In genomic region chr19:38917921-38918491, GRCh38 we compare ENCODE assay signal across 11 cellular contexts. TPM values are rescaled to one million over a fixed set of nuclear protein-coding genes. Genes with fewer than 3 reads are reported as not detected.
DNase-seq lines count a peak whose midpoint lies in the region; ATAC-seq, FAIRE-seq and TF ChIP-seq lines count a peak whose summit lies in the region.
"Had no signal": no experiment of that assay in that cellular context is flagged by ENCODE, and none has a peak within 500 bp of the region (broad histone marks: within the 10 kb centered on the region; RNA-seq: fewer than 3 reads in every experiment).

No MANE protein-coding gene starts in this region.

- no peak overlapping the region for H3K4me3 Mint-ChIP-seq in natural killer cell treated with Interleukin-12 subunit alpha and Interleukin-12 subunit beta and Interleukin-15 and Interleukin-18, amount 100 ng/mL, for 72 hours
- no peak overlapping the region for H3K4me3 Mint-ChIP-seq in natural killer cell
- no peak overlapping the region for H3K4me3 Mint-ChIP-seq in type B pancreatic cell
- H3K4me3 Mint-ChIP-seq in activated T-cell treated with anti-CD3 and anti-CD28 coated beads, Interleukin-2, amount 50 U/mL, for 4 hours: no peak overlapping the region
- H3K4me3 Mint-ChIP-seq: CD4-positive, alpha-beta T cell had no signal

- H3K4me1 Mint-ChIP-seq in natural killer cell treated with Interleukin-12 subunit alpha and Interleukin-12 subunit beta and Interleukin-15 and Interleukin-18, amount 100 ng/mL, for 72 hours (ENCODE audit: low read depth in 2 of 2): peaks cover 3% of the 10 kb centered on the region in 2 donors
- peaks cover 3 to 4% of the 10 kb centered on the region in 2 donors for H3K4me1 Mint-ChIP-seq in natural killer cell
- peaks cover 3% of the 10 kb centered on the region for H3K4me1 Mint-ChIP-seq in type B pancreatic cell (ENCODE audit: unreplicated experiment)
- H3K4me1 Mint-ChIP-seq in activated T-cell treated with anti-CD3 and anti-CD28 coated beads, Interleukin-2, amount 50 U/mL, for 4 hours (ENCODE audit: low read depth): no peaks in the 10 kb centered on the region

- DNase-seq in natural killer cell treated with Interleukin-12 subunit alpha and Interleukin-12 subunit beta and Interleukin-15 and Interleukin-18, amount 100 ng/mL, for 72 hours (ENCODE audit: low spot score): peak; percentile 47
- DNase-seq in natural killer cell (no peak), RKO (ENCODE audit: low spot score) (peak; percentile 19), fibroblast of mammary gland (ENCODE audit: low read depth) (peak; percentile 9), type B pancreatic cell (ENCODE audit: extremely low spot score, unreplicated experiment) (no peak), urothelium cell line (ENCODE audit: low spot score) (no peak), NCI-H510A treated with DMSO at 0.1 percent for 48 hours (lab: John Stamatoyannopoulos, UW) (no peak)
- DNase-seq in activated T-cell treated with anti-CD3 and anti-CD28 coated beads, Interleukin-2, amount 50 U/mL, for 4 hours: no peak
- DNase-seq: activated CD4-positive, alpha-beta T cell treated with anti-CD3 and anti-CD28 coated beads, Interleukin-2, amount 50 U/mL, for 1 hour; CD4-positive, alpha-beta T cell had no signal

- ATAC-seq in natural killer cell treated with Interleukin-12 subunit alpha and Interleukin-12 subunit beta and Interleukin-15 and Interleukin-18, amount 100 ng/mL, for 72 hours: no peak
- ATAC-seq in natural killer cell: no peak
- ATAC-seq in activated T-cell treated with anti-CD3 and anti-CD28 coated beads, Interleukin-2, amount 50 U/mL, for 4 hours: no peak

- no peak overlapping the region for H3K4me3 ChIP-seq in fibroblast of mammary gland (ENCODE audit: control insufficient read depth, low read depth, low read length)

- FAIRE-seq in urothelium cell line (lab: Jason Lieb, UNC): no peak

- TF ChIP-seq CTCF in natural killer cell (IDR thresholded peaks at IDR 0.05): no peak
- peak; percentile 5 for TF ChIP-seq CTCF in fibroblast of mammary gland (conservative IDR thresholded peaks at IDR 0.05; ENCODE audit: control insufficient read depth, insufficient read depth, low read depth, low read length)
- TF ChIP-seq CTCF in type B pancreatic cell (conservative IDR thresholded peaks at IDR 0.05): peak; percentile 24

- no peaks in the 10 kb centered on the region for H3K27me3 Mint-ChIP-seq in natural killer cell treated with Interleukin-12 subunit alpha and Interleukin-12 subunit beta and Interleukin-15 and Interleukin-18, amount 100 ng/mL, for 72 hours
- no peaks in the 10 kb centered on the region for H3K27me3 Mint-ChIP-seq in natural killer cell (ENCODE audit: low read depth in 2 of 2)
- H3K27me3 Mint-ChIP-seq in type B pancreatic cell: no peaks in the 10 kb centered on the region
- no peaks in the 10 kb centered on the region for H3K27me3 Mint-ChIP-seq in activated T-cell treated with anti-CD3 and anti-CD28 coated beads, Interleukin-2, amount 50 U/mL, for 4 hours (ENCODE audit: low read depth)
- H3K27me3 Mint-ChIP-seq: CD4-positive, alpha-beta T cell had no signal

- intact Hi-C loops in natural killer cell (cut with micrococcal nuclease): no loop called here

- no peaks in the 10 kb centered on the region for H3K9me3 Mint-ChIP-seq in natural killer cell treated with Interleukin-12 subunit alpha and Interleukin-12 subunit beta and Interleukin-15 and Interleukin-18, amount 100 ng/mL, for 72 hours
- no peaks in the 10 kb centered on the region for H3K9me3 Mint-ChIP-seq in natural killer cell
- H3K9me3 Mint-ChIP-seq in type B pancreatic cell: no peaks in the 10 kb centered on the region
- H3K9me3 Mint-ChIP-seq in activated T-cell treated with anti-CD3 and anti-CD28 coated beads, Interleukin-2, amount 50 U/mL, for 4 hours: no peaks in the 10 kb centered on the region
- H3K9me3 Mint-ChIP-seq: CD4-positive, alpha-beta T cell had no signal

- no peak overlapping the region for H3K27ac Mint-ChIP-seq in natural killer cell treated with Interleukin-12 subunit alpha and Interleukin-12 subunit beta and Interleukin-15 and Interleukin-18, amount 100 ng/mL, for 72 hours
- H3K27ac Mint-ChIP-seq in natural killer cell (no peak overlapping the region), type B pancreatic cell (no peak overlapping the region)
- H3K27ac Mint-ChIP-seq: CD4-positive, alpha-beta T cell had no signal

- no peaks in the 10 kb centered on the region for H3K36me3 Mint-ChIP-seq in natural killer cell treated with Interleukin-12 subunit alpha and Interleukin-12 subunit beta and Interleukin-15 and Interleukin-18, amount 100 ng/mL, for 72 hours
- H3K36me3 Mint-ChIP-seq in natural killer cell (no peaks in the 10 kb centered on the region), type B pancreatic cell (peaks cover 10% of the 10 kb centered on the region)
- peaks cover 19% of the 10 kb centered on the region for H3K36me3 Mint-ChIP-seq in activated T-cell treated with anti-CD3 and anti-CD28 coated beads, Interleukin-2, amount 50 U/mL, for 4 hours (ENCODE audit: insufficient read depth)

RNA-seq across cellular contexts. Expression of gene CCER2, which starts 6.0 kb away (rescaled TPM):
- total RNA-seq in natural killer cell treated with Interleukin-12 subunit alpha and Interleukin-12 subunit beta and Interleukin-15 and Interleukin-18, amount 100 ng/mL, for 72 hours: 1 to 10 TPM in 1 of 2 donors, under 1 TPM in 1; 0.74 to 1.2 TPM
- total RNA-seq in natural killer cell (1 to 10 TPM; 1.3 to 3.7 (median 2.3) TPM), type B pancreatic cell (ENCODE audit: low replicate concordance) (0.55 and 1.2 TPM in 2 replicates)
- total RNA-seq in activated T-cell treated with anti-CD3 and anti-CD28 coated beads, Interleukin-2, amount 50 U/mL, for 4 hours: under 1 TPM in 2 of 3 donors, not detected in 1; 0.33 to 0.63 TPM
- total RNA-seq: mesenteric fat pad had no signal

RNA-seq across cellular contexts. Expression of gene SARS2, which starts 12.6 kb away (rescaled TPM):
- 10 to 100 TPM; 32.4 to 70.3 TPM for total RNA-seq in natural killer cell treated with Interleukin-12 subunit alpha and Interleukin-12 subunit beta and Interleukin-15 and Interleukin-18, amount 100 ng/mL, for 72 hours
- total RNA-seq in natural killer cell (10 to 100 TPM; 25.4 to 53.0 (median 38.9) TPM), type B pancreatic cell (ENCODE audit: low replicate concordance) (29.4 and 32.3 TPM in 2 replicates)
- total RNA-seq in activated T-cell treated with anti-CD3 and anti-CD28 coated beads, Interleukin-2, amount 50 U/mL, for 4 hours: 10 to 100 TPM; 42.5 to 49.5 (median 46.8) TPM

RNA-seq across cellular contexts. Expression of gene MRPS12, which starts 12.7 kb away (rescaled TPM):
- total RNA-seq in natural killer cell treated with Interleukin-12 subunit alpha and Interleukin-12 subunit beta and Interleukin-15 and Interleukin-18, amount 100 ng/mL, for 72 hours: 100 to 1,000 TPM in 1 of 2 donors, 10 to 100 TPM in 1; 82.5 to 117 TPM
- total RNA-seq in natural killer cell (10 to 100 TPM; 25.3 to 27.8 (median 26.7) TPM), type B pancreatic cell (ENCODE audit: low replicate concordance) (45.6 and 58.0 TPM in 2 replicates)
- total RNA-seq in activated T-cell treated with anti-CD3 and anti-CD28 coated beads, Interleukin-2, amount 50 U/mL, for 4 hours: 100 to 1,000 TPM; 157 to 192 (median 185) TPM

RNA-seq across cellular contexts. Expression of gene NFKBIB, which starts 18.2 kb away (rescaled TPM):
- 100 to 1,000 TPM; 106 to 108 TPM for total RNA-seq in natural killer cell treated with Interleukin-12 subunit alpha and Interleukin-12 subunit beta and Interleukin-15 and Interleukin-18, amount 100 ng/mL, for 72 hours
- 100 to 1,000 TPM in 2 of 3 donors, 10 to 100 TPM in 1; 78.0 to 125 (median 118) TPM for total RNA-seq in natural killer cell
- 13.7 and 21.1 TPM in 2 replicates for total RNA-seq in type B pancreatic cell (ENCODE audit: low replicate concordance)
- 100 to 1,000 TPM; 150 to 174 (median 169) TPM for total RNA-seq in activated T-cell treated with anti-CD3 and anti-CD28 coated beads, Interleukin-2, amount 50 U/mL, for 4 hours

RNA-seq across cellular contexts. Expression of gene SIRT2, which starts 18.6 kb away (rescaled TPM):
- total RNA-seq in natural killer cell treated with Interleukin-12 subunit alpha and Interleukin-12 subunit beta and Interleukin-15 and Interleukin-18, amount 100 ng/mL, for 72 hours: 10 to 100 TPM; 60.9 to 87.3 TPM
- total RNA-seq in natural killer cell (100 to 1,000 TPM; 171 to 283 (median 208) TPM), type B pancreatic cell (ENCODE audit: low replicate concordance) (43.7 and 46.0 TPM in 2 replicates)
- total RNA-seq in activated T-cell treated with anti-CD3 and anti-CD28 coated beads, Interleukin-2, amount 50 U/mL, for 4 hours: 10 to 100 TPM; 23.5 to 29.8 (median 27.3) TPM

Comparison
In these comparisons a context has a peak if more than half of its experiments do, and no peak if none do; other contexts are left out.
1. DNase-seq: peak in natural killer cell treated with Interleukin-12 subunit alpha and Interleukin-12 subunit beta and Interleukin-15 and Interleukin-18, amount 100 ng/mL, for 72 hours (single experiment), RKO (single experiment) and fibroblast of mammary gland (single experiment); none in natural killer cell (single experiment), type B pancreatic cell (single experiment), activated T-cell treated with anti-CD3 and anti-CD28 coated beads, Interleukin-2, amount 50 U/mL, for 4 hours (single experiment), urothelium cell line (single experiment) and NCI-H510A treated with DMSO at 0.1 percent for 48 hours (single experiment).